1 cellular context compared by ENCODE assay signal in the genomic region with DNA sequence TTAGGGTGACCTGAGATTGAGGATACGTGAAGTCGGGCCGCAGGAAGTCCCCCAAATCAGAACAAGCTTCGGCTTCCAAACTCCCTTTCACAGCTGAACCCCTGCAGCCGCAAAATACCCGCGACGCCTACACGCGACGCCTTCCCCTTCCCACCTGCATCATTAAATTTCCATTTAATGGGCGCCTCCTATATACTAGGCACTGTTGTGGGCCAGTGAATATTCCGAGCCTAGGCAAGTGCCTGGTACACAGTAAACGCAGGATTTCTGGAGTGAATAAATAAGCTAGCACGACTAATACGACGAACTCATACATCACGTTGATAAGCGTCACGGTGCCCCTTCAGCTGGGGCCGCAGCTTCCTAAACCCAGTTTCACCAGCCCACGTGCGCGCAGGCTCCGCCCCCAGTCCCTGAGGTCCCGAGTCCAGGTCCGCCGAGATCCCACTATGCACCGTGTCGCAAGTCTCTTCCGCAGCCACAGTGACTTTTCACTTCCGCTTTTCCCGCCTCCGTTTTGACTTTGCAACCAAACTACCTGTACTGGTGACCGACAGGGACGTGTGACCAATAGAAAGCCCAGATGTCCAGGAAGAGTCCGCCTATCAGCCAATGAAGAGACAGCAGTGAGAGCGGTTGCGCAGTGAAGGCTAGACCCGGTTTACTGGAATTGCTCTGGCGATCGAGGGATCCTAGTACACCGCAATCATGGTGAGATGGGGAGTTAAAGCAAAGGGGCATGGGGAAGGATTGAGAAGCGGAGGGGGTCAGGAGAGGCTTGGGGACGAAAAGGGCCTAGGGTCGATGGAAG.
A peak's percentile ranks its signal among the peaks of the same experiment; 100 is the strongest.
TF ChIP-seq lines count a peak whose summit lies in the region.

TSS of gene PSMB3 (plus strand) at position 623 of the 811 bp plus-strand sequence. CDS start at position 709, 86 bp downstream.

TF ChIP-seq in HepG2, 621 proteins besides CTCF, POLR2A, EP300 and RAD21 (continued from another document and continues in another):
- peak; percentile 60; the same call in 1 of the 2 replicates for TF ChIP-seq ZNF710 (CRISPR knock-in tag; IDR thresholded peaks at IDR 0.05; ENCODE audit: borderline replicate concordance)
- TF ChIP-seq ARID3A (IDR thresholded peaks at IDR 0.05; ENCODE audit: low read depth, low read length), result peak; percentile 45; the same call in 1 of the 2 replicates
- no peak for TF ChIP-seq GTF2F1 (IDR thresholded peaks at IDR 0.05; ENCODE audit: low read length)
- no peak for TF ChIP-seq ZNF17 (CRISPR knock-in tag; IDR thresholded peaks at IDR 0.05)
- TF ChIP-seq SIX1 (CRISPR knock-in tag; IDR thresholded peaks at IDR 0.05; ENCODE audit: borderline replicate concordance), result no peak
- peak; percentile 59; the same call in 1 of the 2 replicates for TF ChIP-seq MAF1 (CRISPR knock-in tag; IDR thresholded peaks at IDR 0.05; ENCODE audit: borderline replicate concordance)
- TF ChIP-seq, protein P1, sequence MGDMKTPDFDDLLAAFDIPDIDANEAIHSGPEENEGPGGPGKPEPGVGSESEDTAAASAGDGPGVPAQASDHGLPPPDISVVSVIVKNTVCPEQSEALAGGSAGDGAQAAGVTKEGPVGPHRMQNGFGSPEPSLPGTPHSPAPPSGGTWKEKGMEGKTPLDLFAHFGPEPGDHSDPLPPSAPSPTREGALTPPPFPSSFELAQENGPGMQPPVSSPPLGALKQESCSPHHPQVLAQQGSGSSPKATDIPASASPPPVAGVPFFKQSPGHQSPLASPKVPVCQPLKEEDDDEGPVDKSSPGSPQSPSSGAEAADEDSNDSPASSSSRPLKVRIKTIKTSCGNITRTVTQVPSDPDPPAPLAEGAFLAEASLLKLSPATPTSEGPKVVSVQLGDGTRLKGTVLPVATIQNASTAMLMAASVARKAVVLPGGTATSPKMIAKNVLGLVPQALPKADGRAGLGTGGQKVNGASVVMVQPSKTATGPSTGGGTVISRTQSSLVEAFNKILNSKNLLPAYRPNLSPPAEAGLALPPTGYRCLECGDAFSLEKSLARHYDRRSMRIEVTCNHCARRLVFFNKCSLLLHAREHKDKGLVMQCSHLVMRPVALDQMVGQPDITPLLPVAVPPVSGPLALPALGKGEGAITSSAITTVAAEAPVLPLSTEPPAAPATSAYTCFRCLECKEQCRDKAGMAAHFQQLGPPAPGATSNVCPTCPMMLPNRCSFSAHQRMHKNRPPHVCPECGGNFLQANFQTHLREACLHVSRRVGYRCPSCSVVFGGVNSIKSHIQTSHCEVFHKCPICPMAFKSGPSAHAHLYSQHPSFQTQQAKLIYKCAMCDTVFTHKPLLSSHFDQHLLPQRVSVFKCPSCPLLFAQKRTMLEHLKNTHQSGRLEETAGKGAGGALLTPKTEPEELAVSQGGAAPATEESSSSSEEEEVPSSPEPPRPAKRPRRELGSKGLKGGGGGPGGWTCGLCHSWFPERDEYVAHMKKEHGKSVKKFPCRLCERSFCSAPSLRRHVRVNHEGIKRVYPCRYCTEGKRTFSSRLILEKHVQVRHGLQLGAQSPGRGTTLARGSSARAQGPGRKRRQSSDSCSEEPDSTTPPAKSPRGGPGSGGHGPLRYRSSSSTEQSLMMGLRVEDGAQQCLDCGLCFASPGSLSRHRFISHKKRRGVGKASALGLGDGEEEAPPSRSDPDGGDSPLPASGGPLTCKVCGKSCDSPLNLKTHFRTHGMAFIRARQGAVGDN (CRISPR knock-in tag; IDR thresholded peaks at IDR 0.05), result peak; percentile 91
- no peak; the same call in 1 of the 2 replicates for TF ChIP-seq ZNF629 (CRISPR knock-in tag; conservative IDR thresholded peaks at IDR 0.05)
- no peak for TF ChIP-seq ZNF264 (CRISPR knock-in tag; IDR thresholded peaks at IDR 0.05)
- no peak; the same call in 1 of the 2 replicates for TF ChIP-seq ZNF234 (CRISPR knock-in tag; conservative IDR thresholded peaks at IDR 0.05)
- no peak for TF ChIP-seq SRSF4 (IDR thresholded peaks at IDR 0.05; ENCODE audit: low read depth, low read length, poor library complexity, severe bottlenecking)
- no peak for TF ChIP-seq SETDB1 (CRISPR knock-in tag; IDR thresholded peaks at IDR 0.05; ENCODE audit: borderline replicate concordance)
- 0 out of 2 replicates have a peak, but pooled peaks have one; percentile 25 for TF ChIP-seq ZNF879 (CRISPR knock-in tag; IDR thresholded peaks at IDR 0.05)
- no peak for TF ChIP-seq ZNF138 (CRISPR knock-in tag; IDR thresholded peaks at IDR 0.05; ENCODE audit: low read depth)
- peak; percentile 66 for TF ChIP-seq XRCC5 (optimal IDR thresholded peaks at IDR 0.05; ENCODE audit: low read length)
- TF ChIP-seq NONO (IDR thresholded peaks at IDR 0.05), result no peak
- TF ChIP-seq NONO (CRISPR knock-in tag; conservative IDR thresholded peaks at IDR 0.05), result peak; percentile 62
- TF ChIP-seq ZNF317 (CRISPR knock-in tag; IDR thresholded peaks at IDR 0.05), result 0 out of 2 replicates have a peak, but pooled peaks have one; percentile 57
- TF ChIP-seq, protein P2, sequence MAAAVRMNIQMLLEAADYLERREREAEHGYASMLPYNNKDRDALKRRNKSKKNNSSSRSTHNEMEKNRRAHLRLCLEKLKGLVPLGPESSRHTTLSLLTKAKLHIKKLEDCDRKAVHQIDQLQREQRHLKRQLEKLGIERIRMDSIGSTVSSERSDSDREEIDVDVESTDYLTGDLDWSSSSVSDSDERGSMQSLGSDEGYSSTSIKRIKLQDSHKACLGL (CRISPR knock-in tag; IDR thresholded peaks at IDR 0.05), result peak; percentile 94
- peak in 1 of 2 experiments; percentile 96; a peak in 2 of 4 replicates for TF ChIP-seq KLF16 (CRISPR knock-in tag; IDR thresholded peaks at IDR 0.05)
- no peak; the same call in 1 of the 2 replicates for TF ChIP-seq HOXA5 (CRISPR knock-in tag; IDR thresholded peaks at IDR 0.05)
- peak; percentile 93 for TF ChIP-seq PHF21A (CRISPR knock-in tag; IDR thresholded peaks at IDR 0.05)
- TF ChIP-seq NR3C1 (CRISPR knock-in tag; IDR thresholded peaks at IDR 0.05), result 0 out of 2 replicates have a peak, but pooled peaks have one; percentile 49
- TF ChIP-seq ZNF878 (CRISPR knock-in tag; IDR thresholded peaks at IDR 0.05), result peak; percentile 70; the same call in 1 of the 2 replicates
- TF ChIP-seq ZNF563 (CRISPR knock-in tag; IDR thresholded peaks at IDR 0.05), result no peak
- TF ChIP-seq ZNF354B (CRISPR knock-in tag; IDR thresholded peaks at IDR 0.05), result no peak
- TF ChIP-seq ZNF350 (CRISPR knock-in tag; IDR thresholded peaks at IDR 0.05; ENCODE audit: borderline replicate concordance, low read depth), result peak; percentile 90; the same call in 1 of the 2 replicates
- TF ChIP-seq GATA4 (IDR thresholded peaks at IDR 0.05; ENCODE audit: borderline replicate concordance, low read depth), result peak; percentile 19; the same call in 1 of the 2 replicates
- no peak for TF ChIP-seq LBX2 (CRISPR knock-in tag; IDR thresholded peaks at IDR 0.05; ENCODE audit: borderline replicate concordance)
- TF ChIP-seq GATAD1 (CRISPR knock-in tag; IDR thresholded peaks at IDR 0.05), result peak; percentile 97
- peak; percentile 40; the same call in 1 of the 2 replicates for TF ChIP-seq PITX1 (CRISPR knock-in tag; IDR thresholded peaks at IDR 0.05)
- TF ChIP-seq ETV6 (CRISPR knock-in tag; conservative IDR thresholded peaks at IDR 0.05), result 0 out of 2 replicates have a peak, but pooled peaks have one; percentile 73
- no peak for TF ChIP-seq ZNF207 (IDR thresholded peaks at IDR 0.05; ENCODE audit: borderline replicate concordance)
- no peak for TF ChIP-seq HMG20A (CRISPR knock-in tag; IDR thresholded peaks at IDR 0.05; ENCODE audit: borderline replicate concordance)
- TF ChIP-seq TSC22D2 (CRISPR knock-in tag; IDR thresholded peaks at IDR 0.05; ENCODE audit: borderline replicate concordance), result peak; percentile 68
- TF ChIP-seq ZNF512 (CRISPR knock-in tag; IDR thresholded peaks at IDR 0.05), result no peak
- TF ChIP-seq U2AF2 (IDR thresholded peaks at IDR 0.05; ENCODE audit: low read depth, low read length), result no peak
- TF ChIP-seq ZMAT3 (CRISPR knock-in tag; conservative IDR thresholded peaks at IDR 0.05), result no peak; the same call in 1 of the 2 replicates
- peak; percentile 53; the same call in 1 of the 2 replicates for TF ChIP-seq RBFOX2 (IDR thresholded peaks at IDR 0.05; ENCODE audit: low read depth, low read length)
- TF ChIP-seq TIGD3 (CRISPR knock-in tag; IDR thresholded peaks at IDR 0.05; ENCODE audit: borderline replicate concordance), result no peak
- no peak for TF ChIP-seq MED8 (CRISPR knock-in tag; IDR thresholded peaks at IDR 0.05; ENCODE audit: insufficient replicate concordance)
- peak; percentile 34; the same call in 1 of the 2 replicates for TF ChIP-seq ESRRA (CRISPR knock-in tag; IDR thresholded peaks at IDR 0.05; ENCODE audit: low read depth)
- TF ChIP-seq TBX3 (IDR thresholded peaks at IDR 0.05; ENCODE audit: borderline replicate concordance), result no peak; the same call in none of the 2 replicates
- TF ChIP-seq ZNF761 (CRISPR knock-in tag; conservative IDR thresholded peaks at IDR 0.05), result peak; percentile 84; the same call in 1 of the 2 replicates
- peak; percentile 92 for TF ChIP-seq ATF1 (CRISPR knock-in tag; IDR thresholded peaks at IDR 0.05)
- peak; percentile 57; the same call in 1 of the 2 replicates for TF ChIP-seq SMAD3 (CRISPR knock-in tag; IDR thresholded peaks at IDR 0.05)
- peak; percentile 43 for TF ChIP-seq RBM22 (optimal IDR thresholded peaks at IDR 0.05; ENCODE audit: low read length)
- no peak; the same call in 1 of the 2 replicates for TF ChIP-seq ZNF724P (CRISPR knock-in tag; IDR thresholded peaks at IDR 0.05; ENCODE audit: borderline replicate concordance)
- no peak for TF ChIP-seq ZNF451 (CRISPR knock-in tag; IDR thresholded peaks at IDR 0.05)
- TF ChIP-seq KAT7 (CRISPR knock-in tag; IDR thresholded peaks at IDR 0.05; ENCODE audit: borderline replicate concordance), result peak; percentile 56
- peak; percentile 0; a peak in 1 of 4 replicates for TF ChIP-seq MAFK (conservative IDR thresholded peaks at IDR 0.05 in 1 of 2, IDR thresholded peaks at IDR 0.05 in 1 of 2; ENCODE audit: low read length in 2 of 2)
- TF ChIP-seq, protein P3, sequence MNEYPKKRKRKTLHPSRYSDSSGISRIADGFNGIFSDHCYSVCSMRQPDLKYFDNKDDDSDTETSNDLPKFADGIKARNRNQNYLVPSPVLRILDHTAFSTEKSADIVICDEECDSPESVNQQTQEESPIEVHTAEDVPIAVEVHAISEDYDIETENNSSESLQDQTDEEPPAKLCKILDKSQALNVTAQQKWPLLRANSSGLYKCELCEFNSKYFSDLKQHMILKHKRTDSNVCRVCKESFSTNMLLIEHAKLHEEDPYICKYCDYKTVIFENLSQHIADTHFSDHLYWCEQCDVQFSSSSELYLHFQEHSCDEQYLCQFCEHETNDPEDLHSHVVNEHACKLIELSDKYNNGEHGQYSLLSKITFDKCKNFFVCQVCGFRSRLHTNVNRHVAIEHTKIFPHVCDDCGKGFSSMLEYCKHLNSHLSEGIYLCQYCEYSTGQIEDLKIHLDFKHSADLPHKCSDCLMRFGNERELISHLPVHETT (CRISPR knock-in tag; conservative IDR thresholded peaks at IDR 0.05), result peak; percentile 74; the same call in 1 of the 2 replicates
